ENCODE assay signal across 8 cellular contexts in the genomic region with DNA sequence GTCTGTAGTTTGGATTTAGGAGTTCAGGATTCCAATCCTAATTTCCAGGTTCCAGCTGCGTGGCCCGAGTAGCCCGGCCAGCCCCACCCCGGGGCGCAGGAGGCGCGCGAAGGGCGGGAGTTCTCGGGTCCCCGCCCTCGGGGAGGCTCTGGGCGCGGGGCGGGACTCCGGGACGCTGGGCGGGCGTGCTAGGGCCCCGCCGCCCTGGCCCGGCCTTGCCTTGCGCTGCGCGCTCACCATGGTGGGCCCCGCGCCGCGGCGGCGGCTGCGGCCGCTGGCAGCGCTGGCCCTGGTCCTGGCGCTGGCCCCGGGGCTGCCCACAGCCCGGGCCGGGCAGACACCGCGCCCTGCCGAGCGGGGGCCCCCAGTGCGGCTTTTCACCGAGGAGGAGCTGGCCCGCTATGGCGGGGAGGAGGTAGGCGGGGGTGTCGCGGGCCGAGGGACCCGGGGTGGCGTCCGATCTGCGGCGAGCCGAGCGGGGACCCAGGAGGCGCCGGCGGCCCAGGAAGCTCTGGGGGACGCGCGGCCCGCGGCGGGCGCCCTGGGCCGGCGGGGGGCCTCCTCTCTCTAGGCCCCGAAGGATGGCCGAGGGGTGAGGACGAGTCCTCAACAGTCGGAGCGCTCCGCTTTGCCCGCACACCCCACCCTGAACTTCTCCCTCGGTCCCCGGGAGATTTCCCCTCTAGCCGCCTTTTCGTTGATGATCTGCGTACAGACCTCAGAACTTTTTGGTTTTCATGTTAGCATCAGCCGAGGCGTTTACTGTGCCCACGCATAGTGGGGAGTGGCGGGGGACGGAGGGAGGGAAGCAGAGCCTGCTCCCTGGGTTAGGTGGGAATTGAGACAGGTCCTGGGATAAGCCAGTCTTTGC. TPM values are rescaled to one million over a fixed set of nuclear protein-coding genes. Genes with fewer than 3 reads are reported as not detected.
DNase-seq lines count a peak whose midpoint lies in the region; ATAC-seq and TF ChIP-seq lines count a peak whose summit lies in the region.

A gene (plus strand): TSS at position 215 of the 871 bp plus-strand sequence. CDS start 24 bp downstream, at position 239.

- TF ChIP-seq POLR2A in gastroesophageal sphincter (IDR thresholded peaks at IDR 0.05): peak; percentile 75 to 91

- WGBS in gastroesophageal sphincter (ENCODE audit: low coverage in 1 of 2), 2 donors: 0% methylated on average over 4 to 11 of the region's 86 CpGs

- peak within 1 kb of the TSS; percentile 87 for H3K4me3 ChIP-seq in SJCRH30
- peak within 1 kb of the TSS; percentile 89 to 91 for H3K4me3 ChIP-seq in gastroesophageal sphincter

- peak; percentile 99 for ATAC-seq in GM21723 (IDR thresholded peaks at IDR 0.05; ENCODE audit: unreplicated experiment)
- peak; percentile 99 for ATAC-seq in gastroesophageal sphincter

- TF ChIP-seq CTCF in gastroesophageal sphincter (IDR thresholded peaks at IDR 0.05): no peak

- H3K27ac ChIP-seq in SJCRH30: peak within 1 kb of the TSS; percentile 29; the same call in 1 of the 2 replicates
- H3K27ac ChIP-seq in gastroesophageal sphincter: peak within 1 kb of the TSS; percentile 88 to 95 (median 91)

- DNase-seq in Daoy (ENCODE audit: low read depth) (peak; percentile 89), KG1 (lab: John Stamatoyannopoulos, UW) (peak; percentile 47), SJCRH30 (peak; percentile 86 to 92), nucleus accumbens (lab: John Stamatoyannopoulos, UW) (peak in 53 of 56 donors; percentile 29 to 90 (median 71)), superior temporal gyrus (ENCODE audit: extremely low spot score) (peak; percentile 83)
- peak; percentile 78 for DNase-seq in activated naive CD4-positive, alpha-beta T cell treated with Interleukin-2 at 50 U/mL for 16 hours

- H3K27me3 ChIP-seq in SJCRH30: no peaks in the 10 kb centered on the region
- H3K27me3 ChIP-seq in gastroesophageal sphincter: no peaks in the 10 kb centered on the region

- H3K9me3 ChIP-seq in SJCRH30 (replicated peaks) (no peaks in the 10 kb centered on the region), gastroesophageal sphincter (no peaks in the 10 kb centered on the region)

- H3K36me3 ChIP-seq in SJCRH30 (no peaks in the 10 kb centered on the region), gastroesophageal sphincter (no peaks in the 10 kb centered on the region)

- no peak for TF ChIP-seq EP300 in gastroesophageal sphincter (IDR thresholded peaks at IDR 0.05)

- H3K4me1 ChIP-seq in SJCRH30 (peaks cover 7% of the 10 kb centered on the region; the same call in 1 of the 2 replicates), gastroesophageal sphincter (peaks cover 0 to 43% (median 11%) of the 10 kb centered on the region in 3 donors)

RNA-seq across cellular contexts. Expression of the gene that starts here (rescaled TPM):
- total RNA-seq in Daoy (2014; rRNA removed; shearing (Covaris generic)): 77.8 and 85.5 TPM in 2 replicates
- 65.7 and 74.0 TPM in 2 replicates for total RNA-seq in SJCRH30 (2014; rRNA removed; shearing (Covaris generic))
- total RNA-seq in gastroesophageal sphincter: 100 to 1,000 TPM in 1 of 4 donors, 10 to 100 TPM in 3; 42.8 to 113 (median 75.7) TPM

Comparison
In these comparisons a context has a peak if more than half of its experiments do, and no peak if none do; other contexts are left out.
1. Peak in every context shown above with its lines: DNase-seq, ATAC-seq, H3K4me3 ChIP-seq and H3K27ac ChIP-seq.